15 cellular contexts compared by ENCODE assay signal in the genomic region with DNA sequence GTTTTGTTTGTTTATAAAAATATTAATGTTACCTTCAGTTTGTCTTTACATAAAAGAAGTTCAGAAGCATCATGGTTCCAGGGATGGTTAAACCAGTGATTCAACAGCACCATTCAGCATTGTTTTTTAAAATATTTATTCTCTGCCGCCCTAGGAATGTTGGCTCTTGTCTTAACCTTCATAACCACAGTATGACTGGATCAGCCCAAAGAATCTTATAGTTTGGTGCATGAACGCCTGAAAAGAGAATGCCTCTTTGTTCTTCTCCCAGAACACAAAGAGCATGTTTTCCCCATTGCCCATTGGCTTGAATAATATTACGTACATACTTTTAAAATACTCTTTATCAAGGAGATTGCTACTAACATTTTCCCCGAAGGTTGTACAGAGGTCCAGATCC.
DNase-seq lines count a peak whose midpoint lies in the region; TF ChIP-seq lines count a peak whose summit lies in the region.
"Had no signal": no experiment of that assay in that cellular context is flagged by ENCODE, and none has a peak within 500 bp of the region (broad histone marks: within the 10 kb centered on the region; RNA-seq: fewer than 3 reads in every experiment).

No MANE protein-coding gene starts in this region.

- POLR2A ChIA-PET in PC-9 (lab: Charles Lee; ENCODE audit: unreplicated experiment), result no interaction called here

- H3K79me2 ChIP-seq in GM23248 (ENCODE audit: insufficient read depth), result no peaks in the 10 kb centered on the region
- no peaks in the 10 kb centered on the region for H3K79me2 ChIP-seq in PC-9 (ENCODE audit: low read depth)

- no peak overlapping the region for H2AFZ ChIP-seq in GM23248
- H2AFZ ChIP-seq in PC-9, result no peak overlapping the region

- H3K9me2 ChIP-seq in GM23248 (ENCODE audit: insufficient read depth) (no peaks in the 10 kb centered on the region), PC-9 (ENCODE audit: insufficient read depth) (no peaks in the 10 kb centered on the region)

- H3K27ac ChIP-seq in GM23248 (no peak overlapping the region), PC-9 (no peak overlapping the region)
- H3K27ac ChIP-seq: C4-2B, HL-60 had no signal

- H4K20me1 ChIP-seq in GM23248 (ENCODE audit: insufficient read depth) (no peaks in the 10 kb centered on the region), PC-9 (ENCODE audit: insufficient read depth) (no peaks in the 10 kb centered on the region)

- H3K4me1 ChIP-seq in GM23248 (ENCODE audit: insufficient read depth) (no peaks in the 10 kb centered on the region), PC-9 (replicated peaks; ENCODE audit: insufficient read depth) (no peaks in the 10 kb centered on the region)

- no peak overlapping the region for H3K4me2 ChIP-seq in GM23248 (ENCODE audit: unreplicated experiment)
- no peak overlapping the region for H3K4me2 ChIP-seq in PC-9

- no peak for TF ChIP-seq CTCF in PC-9 (conservative IDR thresholded peaks at IDR 0.05)

- intact Hi-C loops in PC-9 (cut with micrococcal nuclease; ENCODE audit: unreplicated experiment), result loop anchor here (10.0 kb wide), 1 partner anchor 50 kb away; no protein-coding TSS in a partner anchor

- CTCF ChIA-PET in PC-9 (lab: Charles Lee), result no interaction called here

- no TSS peak for BruUV-seq in PC-9 (replicated peaks; lab: Mats Ljungman, UMichigan)

- peak; percentile 6 for DNase-seq in GM23248
- peak; percentile 70 for DNase-seq in amniotic epithelial cell (ENCODE audit: low read depth)
- DNase-seq in foreskin melanocyte, result peak; percentile 96
- DNase-seq in renal cortical epithelial cell (ENCODE audit: low read depth), result peak; percentile 16
- DNase-seq in PC-9, result no peak
- DNase-seq in DMS53 (lab: John Stamatoyannopoulos, UW), result no peak
- no peak for DNase-seq in anterior cingulate cortex (lab: John Stamatoyannopoulos, UW)
- no peak for DNase-seq in NCI-H2171 treated with DMSO at 0.1 percent for 48 hours (lab: John Stamatoyannopoulos, UW)
- DNase-seq: COR-L47, H9, MV-4-11, NCI-H1930, NCI-H2171 had no signal

- in situ Hi-C loops in GM23248 (cut with MboI), result no loop called here

- H3K4me3 ChIP-seq in GM23248 (no peak overlapping the region), PC-9 (no peak overlapping the region)

- WGBS in GM23248 (ENCODE audit: low coverage in 1 of 2, low lambda C conversion rate in 2 of 2, missing lambda C conversion rate in 2 of 2), 2 experiments, result 19 to 33% methylated on average over 4 of the region's 4 CpGs

- H3K36me3 ChIP-seq in GM23248 (ENCODE audit: low read depth) (no peaks in the 10 kb centered on the region), PC-9 (ENCODE audit: low read depth) (no peaks in the 10 kb centered on the region)

- H3K27me3 ChIP-seq in GM23248 (replicated peaks; ENCODE audit: insufficient read depth), result no peaks in the 10 kb centered on the region
- no peaks in the 10 kb centered on the region for H3K27me3 ChIP-seq in PC-9 (ENCODE audit: insufficient read depth, low read depth)

- no peak overlapping the region for H3K9ac ChIP-seq in GM23248

- H3K9me3 ChIP-seq in GM23248 (ENCODE audit: low read depth), result no peaks in the 10 kb centered on the region
- no peaks in the 10 kb centered on the region for H3K9me3 ChIP-seq in PC-9 (ENCODE audit: insufficient read depth, low read depth)

- H3F3A ChIP-seq in GM23248 (ENCODE audit: insufficient read depth), result no peaks in the 10 kb centered on the region
- no peaks in the 10 kb centered on the region for H3F3A ChIP-seq in PC-9 (ENCODE audit: insufficient read depth, low read depth)

Comparison
In these comparisons a context has a peak if more than half of its experiments do, and no peak if none do; other contexts are left out.
1. DNase-seq: peak in GM23248 (single experiment), amniotic epithelial cell (single experiment), foreskin melanocyte (single experiment) and renal cortical epithelial cell (single experiment); none in PC-9 (0 of 2), DMS53 (single experiment), anterior cingulate cortex (0 of 58) and NCI-H2171 treated with DMSO at 0.1 percent for 48 hours (single experiment).